Comparison of ENCODE assay signal across 9 cellular contexts in genomic region chr3:56921573-56922571, GRCh38.
A peak's percentile ranks its signal among the peaks of the same experiment; 100 is the strongest.
DNase-seq lines count a peak whose midpoint lies in the region; ATAC-seq and TF ChIP-seq lines count a peak whose summit lies in the region.
"Had no signal": no experiment of that assay in that cellular context is flagged by ENCODE, and none has a peak within 500 bp of the region (broad histone marks: within the 10 kb centered on the region; RNA-seq: fewer than 3 reads in every experiment).

No MANE protein-coding gene starts in this region.

- H3K36me3 Mint-ChIP-seq in activated B cell treated with CpG ODN at 0.5 μM for 24 hours (ENCODE audit: low read depth) = no peaks in the 10 kb centered on the region

- POLR2A ChIA-PET in activated B cell treated with CpG ODN at 0.5 μM for 24 hours (lab: Charles Lee) = interaction anchor here (1.2 kb wide), 1 partner anchor 39 kb away, joined by 3 read pairs; no protein-coding TSS in a partner anchor

- peak overlapping the region; percentile 74 for H3K27ac ChIP-seq in left ventricle myocardium inferior (replicated peaks)
- H3K27ac ChIP-seq in stomach smooth muscle (ENCODE audit: low read length) = peak overlapping the region; percentile 60

- intact Hi-C loops in activated B cell treated with CpG ODN at 0.5 μM for 24 hours (cut with micrococcal nuclease) (no loop called here), left ventricle myocardium inferior (cut with micrococcal nuclease) (no loop called here)

- H3K4me3 ChIP-seq in left ventricle myocardium inferior (peak overlapping the region; percentile 52), stomach smooth muscle (ENCODE audit: low read length in 2 of 2) (peak overlapping the region; percentile 42 to 58)

- H3K9me3 Mint-ChIP-seq in activated B cell treated with CpG ODN at 0.5 μM for 24 hours = no peaks in the 10 kb centered on the region

- H3K9me3 ChIP-seq in left ventricle myocardium inferior (replicated peaks) = no peaks in the 10 kb centered on the region
- no peaks in the 10 kb centered on the region for H3K9me3 ChIP-seq in stomach smooth muscle (ENCODE audit: control insufficient read depth in 2 of 2, low read length in 2 of 2)

- TF ChIP-seq CTCF in activated B cell treated with CpG ODN at 0.5 μM for 24 hours (IDR thresholded peaks at IDR 0.05) (no peak), left ventricle myocardium inferior (IDR thresholded peaks at IDR 0.05; ENCODE audit: borderline replicate concordance) (no peak)

- peak overlapping the region; percentile 72 for H3K27ac Mint-ChIP-seq in activated B cell treated with CpG ODN at 0.5 μM for 24 hours

- H3K4me1 Mint-ChIP-seq in activated B cell treated with CpG ODN at 0.5 μM for 24 hours = peaks cover 64% of the 10 kb centered on the region

- H3K27me3 ChIP-seq in left ventricle myocardium inferior (ENCODE audit: low read depth) (no peaks in the 10 kb centered on the region), stomach smooth muscle (ENCODE audit: control insufficient read depth in 1 of 2, insufficient read depth in 2 of 2, low read length in 2 of 2) (no peaks in the 10 kb centered on the region)

- peak overlapping the region; percentile 60 for H3K4me3 Mint-ChIP-seq in activated B cell treated with CpG ODN at 0.5 μM for 24 hours

- H3K4me1 ChIP-seq in left ventricle myocardium inferior (peaks cover 74% of the 10 kb centered on the region), stomach smooth muscle (ENCODE audit: control insufficient read depth, insufficient read depth, low read length) (peaks cover 35% of the 10 kb centered on the region)

- CTCF ChIA-PET in activated B cell treated with CpG ODN at 0.5 μM for 24 hours (lab: Charles Lee) = no interaction called here

- no peaks in the 10 kb centered on the region for H3K36me3 ChIP-seq in left ventricle myocardium inferior
- no peaks in the 10 kb centered on the region for H3K36me3 ChIP-seq in stomach smooth muscle (ENCODE audit: control insufficient read depth in 2 of 2, insufficient read depth in 2 of 2, low read length in 2 of 2)

- no peak for ATAC-seq in activated B cell treated with CpG ODN at 0.5 μM for 24 hours (ENCODE audit: low read depth)

- H3K27me3 Mint-ChIP-seq in activated B cell treated with CpG ODN at 0.5 μM for 24 hours = no peaks in the 10 kb centered on the region

- peak overlapping the region in 1 of 2 donors; percentile 47 for H3K9ac ChIP-seq in stomach smooth muscle (ENCODE audit: low read length in 2 of 2)

- DNase-seq in NK-92 treated with Interleukin-12 subunit alpha and Interleukin-12 subunit beta, amount 100 ng/mL, for 24 hours (lab: John Stamatoyannopoulos, UW) = peak; percentile 4
- DNase-seq in NK-92 (lab: John Stamatoyannopoulos, UW; ENCODE audit: unreplicated experiment) = no peak
- DNase-seq in activated B cell treated with CpG ODN at 0.5 μM for 24 hours = no peak
- DNase-seq in left ventricle myocardium inferior = no peak
- no peak for DNase-seq in RKO (ENCODE audit: low spot score)
- DNase-seq in foreskin melanocyte = no peak
- DNase-seq in medulla oblongata (ENCODE audit: extremely low spot score) = no peak
- DNase-seq: SW 1271 had no signal
